Comparison of ENCODE assay signal across 2 cellular contexts in the genomic region with DNA sequence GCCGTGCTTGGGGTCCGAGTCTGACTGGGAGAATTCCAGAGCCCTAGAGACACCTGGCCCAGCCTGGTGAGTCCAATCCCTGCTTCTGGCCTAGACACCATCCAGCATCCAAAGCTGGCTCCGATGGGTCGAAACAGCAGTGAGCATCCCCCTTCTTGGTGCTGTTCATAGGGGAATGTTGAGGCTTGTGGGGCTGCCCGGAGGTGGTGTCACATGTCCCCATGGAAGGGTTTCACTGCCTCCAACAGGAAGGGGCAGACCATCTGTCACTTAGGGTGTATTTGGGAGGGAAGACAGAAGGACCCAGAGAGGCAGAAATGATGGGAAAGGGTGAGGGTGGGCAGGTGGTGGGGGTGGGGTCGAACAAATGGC.
TF ChIP-seq lines count a peak whose summit lies in the region.

No MANE protein-coding gene starts in this region.

TF ChIP-seq in IMR-90, 13 proteins besides CTCF, POLR2A, EP300 and RAD21:
- TF ChIP-seq CHD1 (IDR thresholded peaks at IDR 0.05; ENCODE audit: low read depth, low read length), result no peak
- TF ChIP-seq RCOR1 (IDR thresholded peaks at IDR 0.05; ENCODE audit: insufficient replicate concordance, low read length), result no peak
- TF ChIP-seq NFE2L2 (IDR thresholded peaks at IDR 0.05; ENCODE audit: low read depth, low read length), result no peak
- TF ChIP-seq MAFK (IDR thresholded peaks at IDR 0.05; ENCODE audit: low read depth, low read length), result no peak
- no peak for TF ChIP-seq RFX5 (IDR thresholded peaks at IDR 0.05; ENCODE audit: low read depth, low read length)
- no peak for TF ChIP-seq SMC3 (IDR thresholded peaks at IDR 0.05; ENCODE audit: low read depth, low read length)
- TF ChIP-seq, protein P1, sequence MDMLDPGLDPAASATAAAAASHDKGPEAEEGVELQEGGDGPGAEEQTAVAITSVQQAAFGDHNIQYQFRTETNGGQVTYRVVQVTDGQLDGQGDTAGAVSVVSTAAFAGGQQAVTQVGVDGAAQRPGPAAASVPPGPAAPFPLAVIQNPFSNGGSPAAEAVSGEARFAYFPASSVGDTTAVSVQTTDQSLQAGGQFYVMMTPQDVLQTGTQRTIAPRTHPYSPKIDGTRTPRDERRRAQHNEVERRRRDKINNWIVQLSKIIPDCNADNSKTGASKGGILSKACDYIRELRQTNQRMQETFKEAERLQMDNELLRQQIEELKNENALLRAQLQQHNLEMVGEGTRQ (IDR thresholded peaks at IDR 0.05; ENCODE audit: low read depth, low read length), result no peak
- TF ChIP-seq, protein P2, sequence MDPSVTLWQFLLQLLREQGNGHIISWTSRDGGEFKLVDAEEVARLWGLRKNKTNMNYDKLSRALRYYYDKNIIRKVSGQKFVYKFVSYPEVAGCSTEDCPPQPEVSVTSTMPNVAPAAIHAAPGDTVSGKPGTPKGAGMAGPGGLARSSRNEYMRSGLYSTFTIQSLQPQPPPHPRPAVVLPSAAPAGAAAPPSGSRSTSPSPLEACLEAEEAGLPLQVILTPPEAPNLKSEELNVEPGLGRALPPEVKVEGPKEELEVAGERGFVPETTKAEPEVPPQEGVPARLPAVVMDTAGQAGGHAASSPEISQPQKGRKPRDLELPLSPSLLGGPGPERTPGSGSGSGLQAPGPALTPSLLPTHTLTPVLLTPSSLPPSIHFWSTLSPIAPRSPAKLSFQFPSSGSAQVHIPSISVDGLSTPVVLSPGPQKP (IDR thresholded peaks at IDR 0.05; ENCODE audit: borderline replicate concordance, low read depth, low read length), result no peak
- TF ChIP-seq MAZ (IDR thresholded peaks at IDR 0.05; ENCODE audit: borderline replicate concordance, low read depth, low read length), result no peak
- TF ChIP-seq CEBPB (IDR thresholded peaks at IDR 0.05; ENCODE audit: low read depth, low read length), result no peak
- no peak for TF ChIP-seq MXI1 (IDR thresholded peaks at IDR 0.05; ENCODE audit: borderline replicate concordance, low read depth, low read length)
- TF ChIP-seq FOS (IDR thresholded peaks at IDR 0.05; ENCODE audit: low read depth, low read length), result no peak
- no peak for TF ChIP-seq BHLHE40 (IDR thresholded peaks at IDR 0.05; ENCODE audit: low read depth, low read length)

TF ChIP-seq in neural cell, 6 proteins besides CTCF, POLR2A, EP300 and RAD21:
- no peak for TF ChIP-seq TAF1 (IDR thresholded peaks at IDR 0.05; ENCODE audit: low read depth)
- no peak for TF ChIP-seq MXI1 (conservative IDR thresholded peaks at IDR 0.05; ENCODE audit: poor library complexity, severe bottlenecking)
- no peak for TF ChIP-seq POLR2AphosphoS5 (IDR thresholded peaks at IDR 0.05)
- TF ChIP-seq SMC3 (conservative IDR thresholded peaks at IDR 0.05; ENCODE audit: poor library complexity), result no peak
- TF ChIP-seq, protein P3, sequence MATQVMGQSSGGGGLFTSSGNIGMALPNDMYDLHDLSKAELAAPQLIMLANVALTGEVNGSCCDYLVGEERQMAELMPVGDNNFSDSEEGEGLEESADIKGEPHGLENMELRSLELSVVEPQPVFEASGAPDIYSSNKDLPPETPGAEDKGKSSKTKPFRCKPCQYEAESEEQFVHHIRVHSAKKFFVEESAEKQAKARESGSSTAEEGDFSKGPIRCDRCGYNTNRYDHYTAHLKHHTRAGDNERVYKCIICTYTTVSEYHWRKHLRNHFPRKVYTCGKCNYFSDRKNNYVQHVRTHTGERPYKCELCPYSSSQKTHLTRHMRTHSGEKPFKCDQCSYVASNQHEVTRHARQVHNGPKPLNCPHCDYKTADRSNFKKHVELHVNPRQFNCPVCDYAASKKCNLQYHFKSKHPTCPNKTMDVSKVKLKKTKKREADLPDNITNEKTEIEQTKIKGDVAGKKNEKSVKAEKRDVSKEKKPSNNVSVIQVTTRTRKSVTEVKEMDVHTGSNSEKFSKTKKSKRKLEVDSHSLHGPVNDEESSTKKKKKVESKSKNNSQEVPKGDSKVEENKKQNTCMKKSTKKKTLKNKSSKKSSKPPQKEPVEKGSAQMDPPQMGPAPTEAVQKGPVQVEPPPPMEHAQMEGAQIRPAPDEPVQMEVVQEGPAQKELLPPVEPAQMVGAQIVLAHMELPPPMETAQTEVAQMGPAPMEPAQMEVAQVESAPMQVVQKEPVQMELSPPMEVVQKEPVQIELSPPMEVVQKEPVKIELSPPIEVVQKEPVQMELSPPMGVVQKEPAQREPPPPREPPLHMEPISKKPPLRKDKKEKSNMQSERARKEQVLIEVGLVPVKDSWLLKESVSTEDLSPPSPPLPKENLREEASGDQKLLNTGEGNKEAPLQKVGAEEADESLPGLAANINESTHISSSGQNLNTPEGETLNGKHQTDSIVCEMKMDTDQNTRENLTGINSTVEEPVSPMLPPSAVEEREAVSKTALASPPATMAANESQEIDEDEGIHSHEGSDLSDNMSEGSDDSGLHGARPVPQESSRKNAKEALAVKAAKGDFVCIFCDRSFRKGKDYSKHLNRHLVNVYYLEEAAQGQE (IDR thresholded peaks at IDR 0.05; ENCODE audit: borderline replicate concordance), result no peak
- TF ChIP-seq EZH2 (IDR thresholded peaks at IDR 0.05; ENCODE audit: borderline replicate concordance, insufficient read depth, low read length, poor library complexity, severe bottlenecking), result no peak
TF ChIP-seq in neural cell: peak in this region for 0.
